Comparison of ENCODE assay signal across 18 cellular contexts in the genomic region with DNA sequence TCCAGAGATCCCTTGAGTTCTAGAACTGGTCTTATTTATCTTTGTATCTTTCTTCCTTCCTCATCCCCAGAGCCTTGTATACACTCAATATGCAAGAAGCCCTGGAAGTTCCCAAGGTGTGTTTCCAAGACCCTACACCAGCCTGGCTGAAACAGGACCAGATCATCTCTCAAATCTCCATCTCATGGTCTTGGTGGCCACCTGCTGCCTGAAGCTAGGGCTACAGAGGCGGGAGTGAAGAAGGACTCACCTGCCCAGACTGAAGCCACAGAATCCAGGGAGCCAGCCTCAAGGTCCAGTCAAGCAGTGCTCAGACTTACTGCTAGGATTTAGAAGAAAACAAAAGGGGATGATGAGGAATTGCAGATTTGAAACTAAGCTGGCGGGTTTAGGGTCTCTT. TPM values are rescaled to one million over a fixed set of nuclear protein-coding genes. Genes with fewer than 3 reads are reported as not detected.
DNase-seq lines count a peak whose midpoint lies in the region; TF ChIP-seq lines count a peak whose summit lies in the region.
"Had no signal": no experiment of that assay in that cellular context is flagged by ENCODE, and none has a peak within 500 bp of the region (broad histone marks: within the 10 kb centered on the region; RNA-seq: fewer than 3 reads in every experiment).

No MANE protein-coding gene starts in this region.

- peaks cover under 1% of the 10 kb centered on the region for H3K4me1 Mint-ChIP-seq in activated naive CD4-positive, alpha-beta T cell treated with anti-CD3 and anti-CD28 coated beads for 36 hours (ENCODE audit: low read depth)
- H3K4me1 Mint-ChIP-seq in activated naive CD4-positive, alpha-beta T cell treated with anti-CD3 and anti-CD28 coated beads, Interleukin-2, amount 10 ng/mL, durations not matched to agents 7 days and 5 days: peaks cover 10% of the 10 kb centered on the region
- H3K4me1 Mint-ChIP-seq in progenitor cell of endocrine pancreas (ENCODE audit: low read depth): peaks cover 4% of the 10 kb centered on the region
- H3K4me1 Mint-ChIP-seq: IgD-negative memory B cell had no signal

- no peaks in the 10 kb centered on the region for H3K36me3 Mint-ChIP-seq in activated naive CD4-positive, alpha-beta T cell treated with anti-CD3 and anti-CD28 coated beads for 36 hours (ENCODE audit: low read depth)
- no peaks in the 10 kb centered on the region for H3K36me3 Mint-ChIP-seq in activated naive CD4-positive, alpha-beta T cell treated with anti-CD3 and anti-CD28 coated beads, Interleukin-2, amount 10 ng/mL, durations not matched to agents 7 days and 5 days
- H3K36me3 Mint-ChIP-seq in progenitor cell of endocrine pancreas (ENCODE audit: insufficient read depth): no peaks in the 10 kb centered on the region
- H3K36me3 Mint-ChIP-seq: activated naive CD8-positive, alpha-beta T cell; IgD-negative memory B cell had no signal

- H3K9me2 ChIP-seq in OCI-LY7 (ENCODE audit: insufficient read depth, low read length): no peaks in the 10 kb centered on the region

- no peaks in the 10 kb centered on the region for H3K9me3 ChIP-seq in OCI-LY7 (ENCODE audit: low read length)
- H3K9me3 ChIP-seq: heart left ventricle had no signal

- H3K36me3 ChIP-seq in OCI-LY7 (ENCODE audit: insufficient read depth, low read length): no peaks in the 10 kb centered on the region
- H3K36me3 ChIP-seq: heart left ventricle had no signal

- H3K79me2 ChIP-seq in OCI-LY7 (ENCODE audit: insufficient read depth, low read depth, low read length): no peaks in the 10 kb centered on the region

- H3K27ac Mint-ChIP-seq in activated naive CD4-positive, alpha-beta T cell treated with anti-CD3 and anti-CD28 coated beads for 36 hours: no peak overlapping the region
- no peak overlapping the region for H3K27ac Mint-ChIP-seq in activated naive CD4-positive, alpha-beta T cell treated with anti-CD3 and anti-CD28 coated beads, Interleukin-2, amount 10 ng/mL, durations not matched to agents 7 days and 5 days
- no peak overlapping the region for H3K27ac Mint-ChIP-seq in progenitor cell of endocrine pancreas
- H3K27ac Mint-ChIP-seq: activated naive CD8-positive, alpha-beta T cell; IgD-negative memory B cell; stimulated activated naive CD8-positive, alpha-beta T cell treated with anti-CD3 and anti-CD28 coated beads, Interleukin-15, Interleukin-2, amounts not matched to agents 100 ng/mL and 50 ng/mL, for 24 hours had no signal

- POLR2A ChIA-PET in OCI-LY7 (lab: Charles Lee): interaction anchor here (0.7 to 1.8 kb wide), 2 partner anchors 9 to 52 kb away, joined by 3 to 4 read pairs; no protein-coding TSS in a partner anchor

- no TSS peak for BruUV-seq in OCI-LY7 (replicated peaks; lab: Mats Ljungman, UMichigan)

- no peaks in the 10 kb centered on the region for H3K27me3 Mint-ChIP-seq in activated naive CD4-positive, alpha-beta T cell treated with anti-CD3 and anti-CD28 coated beads for 36 hours (ENCODE audit: low read depth)
- peaks cover 23% of the 10 kb centered on the region for H3K27me3 Mint-ChIP-seq in activated naive CD4-positive, alpha-beta T cell treated with anti-CD3 and anti-CD28 coated beads, Interleukin-2, amount 10 ng/mL, durations not matched to agents 7 days and 5 days
- no peaks in the 10 kb centered on the region for H3K27me3 Mint-ChIP-seq in progenitor cell of endocrine pancreas
- H3K27me3 Mint-ChIP-seq: activated naive CD8-positive, alpha-beta T cell; stimulated activated naive CD8-positive, alpha-beta T cell treated with anti-CD3 and anti-CD28 coated beads, Interleukin-15, Interleukin-2, amounts not matched to agents 100 ng/mL and 50 ng/mL, for 24 hours had no signal

- H3K4me3 ChIP-seq in OCI-LY7 (ENCODE audit: low read depth, low read length, poor library complexity, severe bottlenecking) (no peak overlapping the region), epithelial cell of esophagus (ENCODE audit: low read length) (no peak overlapping the region)
- H3K4me3 ChIP-seq: heart left ventricle had no signal

- no peak overlapping the region for H3K4me3 Mint-ChIP-seq in activated naive CD4-positive, alpha-beta T cell treated with anti-CD3 and anti-CD28 coated beads for 36 hours
- H3K4me3 Mint-ChIP-seq in activated naive CD4-positive, alpha-beta T cell treated with anti-CD3 and anti-CD28 coated beads, Interleukin-2, amount 10 ng/mL, durations not matched to agents 7 days and 5 days: no peak overlapping the region
- H3K4me3 Mint-ChIP-seq in progenitor cell of endocrine pancreas (ENCODE audit: low read depth): no peak overlapping the region
- H3K4me3 Mint-ChIP-seq: activated naive CD8-positive, alpha-beta T cell; IgD-negative memory B cell; stimulated activated naive CD8-positive, alpha-beta T cell treated with anti-CD3 and anti-CD28 coated beads, Interleukin-15, Interleukin-2, amounts not matched to agents 100 ng/mL and 50 ng/mL, for 24 hours had no signal

- no peak overlapping the region for H3K4me2 ChIP-seq in OCI-LY7 (ENCODE audit: low read length)

- no peak overlapping the region for H3K27ac ChIP-seq in OCI-LY7 (ENCODE audit: low read depth, low read length, poor library complexity, severe bottlenecking)
- H3K27ac ChIP-seq: heart left ventricle had no signal

- no peak overlapping the region for H2AFZ ChIP-seq in OCI-LY7 (ENCODE audit: low read length)

- TF ChIP-seq CTCF in OCI-LY7 (conservative IDR thresholded peaks at IDR 0.05; ENCODE audit: low read length): peak; percentile 49
- peak; percentile 12 for TF ChIP-seq CTCF in epithelial cell of esophagus (IDR thresholded peaks at IDR 0.05; ENCODE audit: insufficient read depth, low read depth, low read length, missing control alignments)
- TF ChIP-seq CTCF in progenitor cell of endocrine pancreas (IDR thresholded peaks at IDR 0.05; ENCODE audit: unreplicated experiment): peak; percentile 9

- H3K9me3 Mint-ChIP-seq in activated naive CD4-positive, alpha-beta T cell treated with anti-CD3 and anti-CD28 coated beads for 36 hours: no peaks in the 10 kb centered on the region
- H3K9me3 Mint-ChIP-seq in activated naive CD4-positive, alpha-beta T cell treated with anti-CD3 and anti-CD28 coated beads, Interleukin-2, amount 10 ng/mL, durations not matched to agents 7 days and 5 days: no peaks in the 10 kb centered on the region
- no peaks in the 10 kb centered on the region for H3K9me3 Mint-ChIP-seq in progenitor cell of endocrine pancreas (ENCODE audit: low read depth)
- H3K9me3 Mint-ChIP-seq: IgD-negative memory B cell; stimulated activated naive CD8-positive, alpha-beta T cell treated with anti-CD3 and anti-CD28 coated beads, Interleukin-15, Interleukin-2, amounts not matched to agents 100 ng/mL and 50 ng/mL, for 24 hours had no signal

- CTCF ChIA-PET in activated naive CD4-positive, alpha-beta T cell treated with anti-CD3 and anti-CD28 coated beads for 36 hours (lab: Charles Lee): interaction anchor here (1.9 kb wide), 1 partner anchor 68 kb away, joined by 6 read pairs; no protein-coding TSS in a partner anchor
- CTCF ChIA-PET in activated naive CD4-positive, alpha-beta T cell treated with anti-CD3 and anti-CD28 coated beads, Interleukin-2, amount 10 ng/mL, durations not matched to agents 7 days and 5 days (lab: Charles Lee): no interaction called here
- CTCF ChIA-PET in OCI-LY7 (lab: Charles Lee; ENCODE audit: unreplicated experiment): no interaction called here

- no peaks in the 10 kb centered on the region for H3K4me1 ChIP-seq in OCI-LY7 (ENCODE audit: insufficient read depth, low read length, poor library complexity, severe bottlenecking)

- H4K20me1 ChIP-seq in OCI-LY7 (ENCODE audit: insufficient read depth, low read length): no peaks in the 10 kb centered on the region

- peak; percentile 22 for DNase-seq in activated naive CD4-positive, alpha-beta T cell treated with anti-CD3 and anti-CD28 coated beads for 36 hours
- no peak for DNase-seq in activated naive CD4-positive, alpha-beta T cell treated with anti-CD3 and anti-CD28 coated beads, Interleukin-2, amount 10 ng/mL, durations not matched to agents 7 days and 5 days
- peak; percentile 9 for DNase-seq in OCI-LY7 (ENCODE audit: low spot score)
- DNase-seq in epithelial cell of esophagus (ENCODE audit: low read depth): no peak
- DNase-seq in progenitor cell of endocrine pancreas (ENCODE audit: low spot score, unreplicated experiment): no peak
- no peak for DNase-seq in posterior vena cava (ENCODE audit: low spot score)
- no peak for DNase-seq in mesenteric fat pad (ENCODE audit: low spot score)
- DNase-seq in NCI-H2227 treated with DMSO at 0.1 percent for 48 hours (lab: John Stamatoyannopoulos, UW): no peak
- DNase-seq: activated CD4-positive, alpha-beta T cell treated with anti-CD3 and anti-CD28 coated beads, Interleukin-2, amount 50 U/mL, for 4 hours; C1 segment of cervical spinal cord; DMS53; heart left ventricle; NCI-H1092; NCI-H526 treated with DMSO at 0.1 percent for 48 hours had no signal

- intact Hi-C loops in activated naive CD4-positive, alpha-beta T cell treated with anti-CD3 and anti-CD28 coated beads for 36 hours (cut with micrococcal nuclease): no loop called here
- intact Hi-C loops in OCI-LY7 (cut with micrococcal nuclease; ENCODE audit: unreplicated experiment) (no loop called here), posterior vena cava (cut with DNase I) (no loop called here)

RNA-seq across cellular contexts. Expression of a gene that starts 6.1 kb away (rescaled TPM):
- 1 to 10 TPM; 1.3 to 1.7 TPM for total RNA-seq in activated naive CD4-positive, alpha-beta T cell treated with anti-CD3 and anti-CD28 coated beads for 36 hours
- 0.09 TPM in 1 of 2 replicates, not detected in the other for total RNA-seq in OCI-LY7 (2014; rRNA removed; shearing (Covaris generic))
- total RNA-seq in OCI-LY7 (2022) (not detected in 2 replicates), progenitor cell of endocrine pancreas (0.17 and 0.47 TPM in 2 replicates), posterior vena cava (1 to 10 TPM in 1 of 2 donors, under 1 TPM in 1; 0.86 to 2.2 TPM), mesenteric fat pad (0.64 TPM)
- total RNA-seq: A172 had no signal

Comparison
In these comparisons a context has a peak if more than half of its experiments do, and no peak if none do; other contexts are left out.
1. DNase-seq: peak in activated naive CD4-positive, alpha-beta T cell treated with anti-CD3 and anti-CD28 coated beads for 36 hours (single experiment) and OCI-LY7 (single experiment); none in activated naive CD4-positive, alpha-beta T cell treated with anti-CD3 and anti-CD28 coated beads, Interleukin-2, amount 10 ng/mL, durations not matched to agents 7 days and 5 days (single experiment), epithelial cell of esophagus (single experiment), progenitor cell of endocrine pancreas (single experiment), posterior vena cava (single experiment), mesenteric fat pad (single experiment) and NCI-H2227 treated with DMSO at 0.1 percent for 48 hours (single experiment).
2. Peak in every context shown above with its lines, with median percentiles within 50 percentile points of each other: CTCF ChIP-seq.